19 cellular contexts compared by ENCODE assay signal in genomic region chr1:156077430-156077760, GRCh38. TPM values are rescaled to one million over a fixed set of nuclear protein-coding genes. Genes with fewer than 3 reads are reported as not detected.
DNase-seq lines count a peak whose midpoint lies in the region; ATAC-seq and TF ChIP-seq lines count a peak whose summit lies in the region.
"Had no signal": no experiment of that assay in that cellular context is flagged by ENCODE, and none has a peak within 500 bp of the region (broad histone marks: within the 10 kb centered on the region; RNA-seq: fewer than 3 reads in every experiment).

No MANE protein-coding gene starts in this region.

- peaks cover 2% of the 10 kb centered on the region for H3K4me1 Mint-ChIP-seq in activated naive CD8-positive, alpha-beta T cell treated with anti-CD3 and anti-CD28 coated beads, Interleukin-2, amount 50 U/mL, for 24 hours

- peaks cover 18% of the 10 kb centered on the region for H3K27me3 Mint-ChIP-seq in activated naive CD8-positive, alpha-beta T cell treated with anti-CD3 and anti-CD28 coated beads, Interleukin-2, amount 50 U/mL, for 24 hours

- CTCF ChIA-PET in RWPE1 (lab: Yijun Ruan, JAX): no interaction called here

- no peaks in the 10 kb centered on the region for H3K36me3 Mint-ChIP-seq in activated naive CD8-positive, alpha-beta T cell treated with anti-CD3 and anti-CD28 coated beads, Interleukin-2, amount 50 U/mL, for 24 hours (ENCODE audit: low read depth)

- H3K27ac ChIP-seq in RWPE1 (0 out of 2 replicates have a peak overlapping the region, but pooled peaks have one; percentile 6), iPS-20b (ENCODE audit: low read length) (no peak overlapping the region)
- H3K27ac ChIP-seq: SJCRH30 had no signal

- no peak overlapping the region for H3K4me3 Mint-ChIP-seq in activated naive CD8-positive, alpha-beta T cell treated with anti-CD3 and anti-CD28 coated beads, Interleukin-2, amount 50 U/mL, for 24 hours
- H3K4me3 Mint-ChIP-seq: activated CD4-positive, alpha-beta T cell treated with anti-CD3 and anti-CD28 coated beads, Interleukin-2, amount 10 ng/mL, durations not matched to agents 24 days and 14 days had no signal

- intact Hi-C loops in sciatic nerve (cut with DNase I): no loop called here

- DNase-seq in ELF-1 (ENCODE audit: low read depth, low spot score) (peak; percentile 66), RWPE1 (ENCODE audit: low spot score) (no peak), sciatic nerve (ENCODE audit: low spot score) (no peak), NCI-H2171 treated with DMSO at 0.1 percent for 48 hours (lab: John Stamatoyannopoulos, UW) (no peak), globus pallidus (ENCODE audit: low spot score) (no peak)
- DNase-seq in activated naive CD8-positive, alpha-beta T cell treated with anti-CD3 and anti-CD28 coated beads, Interleukin-2, amount 50 U/mL, for 24 hours: no peak
- DNase-seq: activated CD4-positive, alpha-beta T cell treated with anti-CD3 and anti-CD28 coated beads, Interleukin-2, amount 10 ng/mL, durations not matched to agents 24 days and 14 days; activated T-cell treated with anti-CD3 and anti-CD28 coated beads, Interleukin-2, amount 50 U/mL, for 1 hour; DMS79; gastrocnemius medialis; HCEC 1CT; NCI-H1436; NCI-H226; SJCRH30; T-helper 9 cell had no signal

- H3K27ac Mint-ChIP-seq in activated naive CD8-positive, alpha-beta T cell treated with anti-CD3 and anti-CD28 coated beads, Interleukin-2, amount 50 U/mL, for 24 hours: no peak overlapping the region
- H3K27ac Mint-ChIP-seq: activated CD4-positive, alpha-beta T cell treated with anti-CD3 and anti-CD28 coated beads, Interleukin-2, amount 10 ng/mL, durations not matched to agents 24 days and 14 days had no signal

- peak; percentile 12 for ATAC-seq in sciatic nerve
- no peak for ATAC-seq in HG03520 (IDR thresholded peaks at IDR 0.05; ENCODE audit: unreplicated experiment)
- ATAC-seq in activated naive CD8-positive, alpha-beta T cell treated with anti-CD3 and anti-CD28 coated beads, Interleukin-2, amount 50 U/mL, for 24 hours: no peak

- H3K4me1 ChIP-seq in iPS-20b (ENCODE audit: insufficient read depth, low read length): peaks cover 62% of the 10 kb centered on the region
- H3K4me1 ChIP-seq: SJCRH30 had no signal

- H3K27me3 ChIP-seq in iPS-20b (ENCODE audit: insufficient read depth, low read length): no peaks in the 10 kb centered on the region
- H3K27me3 ChIP-seq: BE2C, SJCRH30, transverse colon had no signal

- POLR2A ChIA-PET in RWPE1 (lab: Yijun Ruan, JAX; ENCODE audit: low non-redundant PET): no interaction called here

- no peak for TF ChIP-seq CTCF in RWPE1 (conservative IDR thresholded peaks at IDR 0.05; ENCODE audit: low read depth)

- no peak overlapping the region; the same call in 1 of the 2 replicates for H3K9ac ChIP-seq in iPS-20b (ENCODE audit: low read depth, low read length)

- no peaks in the 10 kb centered on the region for H3K9me3 ChIP-seq in iPS-20b (ENCODE audit: insufficient read depth, low read depth, low read length)
- H3K9me3 ChIP-seq: BE2C, gastrocnemius medialis, SJCRH30, transverse colon had no signal

- no peaks in the 10 kb centered on the region for H3K9me3 Mint-ChIP-seq in activated naive CD8-positive, alpha-beta T cell treated with anti-CD3 and anti-CD28 coated beads, Interleukin-2, amount 50 U/mL, for 24 hours
- H3K9me3 Mint-ChIP-seq: activated CD4-positive, alpha-beta T cell treated with anti-CD3 and anti-CD28 coated beads, Interleukin-2, amount 10 ng/mL, durations not matched to agents 24 days and 14 days had no signal

- H3K4me3 ChIP-seq in iPS-20b (ENCODE audit: low read length): peak overlapping the region; percentile 40
- H3K4me3 ChIP-seq: SJCRH30 had no signal

- peaks cover 54% of the 10 kb centered on the region for H3K36me3 ChIP-seq in iPS-20b (ENCODE audit: insufficient read depth, low read depth, low read length)
- H3K36me3 ChIP-seq: gastrocnemius medialis, transverse colon had no signal

RNA-seq across cellular contexts. Expression of gene MEX3A, which starts 4.9 kb away (rescaled TPM):
- total RNA-seq in sciatic nerve: 1.2 TPM
- total RNA-seq: gastrocnemius medialis had no signal

RNA-seq across cellular contexts. Expression of gene RAB25, which starts 16.4 kb away (rescaled TPM):
- not detected for total RNA-seq in sciatic nerve
- total RNA-seq: activated CD4-positive, alpha-beta T cell treated with anti-CD3 and anti-CD28 coated beads, Interleukin-2, amount 10 ng/mL, durations not matched to agents 24 days and 14 days; SJCRH30 had no signal

RNA-seq across cellular contexts. Expression of gene LAMTOR2, which starts 22.8 kb away (rescaled TPM):
- total RNA-seq in sciatic nerve: 35.8 TPM

RNA-seq across cellular contexts. Expression of gene UBQLN4, which starts 23.8 kb away (rescaled TPM):
- total RNA-seq in sciatic nerve: 37.6 TPM

RNA-seq across cellular contexts. Expression of gene LMNA, which starts 37.1 kb away (rescaled TPM):
- total RNA-seq in sciatic nerve: 322 TPM
